In genomic region chr5:61280766-61281427, GRCh38 we compare ENCODE assay signal across 10 cellular contexts. TPM values are rescaled to one million over a fixed set of nuclear protein-coding genes. Genes with fewer than 3 reads are reported as not detected.
DNase-seq lines count a peak whose midpoint lies in the region; ATAC-seq and TF ChIP-seq lines count a peak whose summit lies in the region.
"Had no signal": no experiment of that assay in that cellular context is flagged by ENCODE, and none has a peak within 500 bp of the region (broad histone marks: within the 10 kb centered on the region; RNA-seq: fewer than 3 reads in every experiment).

No MANE protein-coding gene starts in this region.

- H3K4me3 Mint-ChIP-seq in activated naive CD8-positive, alpha-beta T cell treated with anti-CD3 and anti-CD28 coated beads, Interleukin-2, amount 10 ng/mL, durations not matched to agents 7 days and 5 days, result no peak overlapping the region
- H3K4me3 Mint-ChIP-seq: activated T-helper 1 cell treated with anti-CD3 and anti-CD28 coated beads, Interleukin-12 subunit alpha, Interleukin-12 subunit beta, Interleukin-2, Interleukin-4 antibody, amounts not matched to agents 30 ng/mL and 10 ng/mL and 1 ng/mL, durations not matched to agents 14 hours and 24 hours and 36 hours had no signal

- POLR2A ChIA-PET in activated naive CD8-positive, alpha-beta T cell treated with anti-CD3 and anti-CD28 coated beads, Interleukin-2, amount 10 ng/mL, durations not matched to agents 7 days and 5 days (lab: Charles Lee), result interaction anchor here (1.0 kb wide), 1 partner anchor 51 kb away, joined by 5 read pairs; the partner anchor contains the start of gene ZSWIM6

- H3K9me3 ChIP-seq in parathyroid adenoma (ENCODE audit: control insufficient read depth, low read length), result no peaks in the 10 kb centered on the region

- peak overlapping the region; percentile 26 for H3K27ac ChIP-seq in parathyroid adenoma

- no peak for TF ChIP-seq CTCF in parathyroid adenoma (IDR thresholded peaks at IDR 0.05)

- H3K27me3 Mint-ChIP-seq in activated naive CD8-positive, alpha-beta T cell treated with anti-CD3 and anti-CD28 coated beads, Interleukin-2, amount 10 ng/mL, durations not matched to agents 7 days and 5 days, result peaks cover 3% of the 10 kb centered on the region

- no peak for DNase-seq in activated CD4-positive, CD25-positive, alpha-beta regulatory T cell treated with anti-CD3 and anti-CD28 coated beads, Interleukin-2, amount 50 U/mL, for 72 hours
- DNase-seq in NCI-H2081 treated with DMSO at 0.1 percent for 48 hours (lab: John Stamatoyannopoulos, UW) (peak; percentile 42), ecto neural progenitor cell (ENCODE audit: low spot score) (no peak)
- no peak for DNase-seq in activated naive CD8-positive, alpha-beta T cell treated with anti-CD3 and anti-CD28 coated beads, Interleukin-2, amount 10 ng/mL, durations not matched to agents 7 days and 5 days

- peaks cover 4% of the 10 kb centered on the region for H3K36me3 Mint-ChIP-seq in activated naive CD8-positive, alpha-beta T cell treated with anti-CD3 and anti-CD28 coated beads, Interleukin-2, amount 10 ng/mL, durations not matched to agents 7 days and 5 days

- H3K9ac ChIP-seq in parathyroid adenoma, result no peak overlapping the region

- peak; percentile 21 to 23 for ATAC-seq in activated CD4-positive, CD25-positive, alpha-beta regulatory T cell treated with anti-CD3 and anti-CD28 coated beads, Interleukin-2, amount 50 U/mL, for 24 hours
- peak; percentile 61 for ATAC-seq in activated naive CD8-positive, alpha-beta T cell treated with anti-CD3 and anti-CD28 coated beads, Interleukin-2, amount 10 ng/mL, durations not matched to agents 7 days and 5 days (ENCODE audit: low read depth)
- no peak for ATAC-seq in GM21528 (IDR thresholded peaks at IDR 0.05; ENCODE audit: low FRiP score, unreplicated experiment)
- no peak for ATAC-seq in GM21390 (IDR thresholded peaks at IDR 0.05; ENCODE audit: unreplicated experiment)

- peaks cover 13% of the 10 kb centered on the region for H3K4me1 Mint-ChIP-seq in activated naive CD8-positive, alpha-beta T cell treated with anti-CD3 and anti-CD28 coated beads, Interleukin-2, amount 10 ng/mL, durations not matched to agents 7 days and 5 days

- H3K4me2 ChIP-seq in parathyroid adenoma (ENCODE audit: low read length), result peak overlapping the region; percentile 10
- H3K4me2 ChIP-seq: hepatocyte had no signal

- no peaks in the 10 kb centered on the region for H3K36me3 ChIP-seq in parathyroid adenoma (ENCODE audit: control insufficient read depth, insufficient read depth, low read length)

- H3K9me3 Mint-ChIP-seq in activated naive CD8-positive, alpha-beta T cell treated with anti-CD3 and anti-CD28 coated beads, Interleukin-2, amount 10 ng/mL, durations not matched to agents 7 days and 5 days, result no peaks in the 10 kb centered on the region
- H3K9me3 Mint-ChIP-seq: activated T-helper 1 cell treated with anti-CD3 and anti-CD28 coated beads, Interleukin-12 subunit alpha, Interleukin-12 subunit beta, Interleukin-2, Interleukin-4 antibody, amounts not matched to agents 30 ng/mL and 10 ng/mL and 1 ng/mL, durations not matched to agents 14 hours and 24 hours and 36 hours had no signal

- H3K4me1 ChIP-seq in parathyroid adenoma, result peaks cover 18% of the 10 kb centered on the region

- H3K27me3 ChIP-seq in parathyroid adenoma (ENCODE audit: control insufficient read depth, insufficient read depth, low read length), result no peaks in the 10 kb centered on the region
- H3K27me3 ChIP-seq: hepatocyte had no signal

- peak overlapping the region; percentile 9 for H3K4me3 ChIP-seq in parathyroid adenoma (ENCODE audit: low read depth, low read length)
- H3K4me3 ChIP-seq: hepatocyte had no signal

- no peaks in the 10 kb centered on the region for H3K79me2 ChIP-seq in parathyroid adenoma
- H3K79me2 ChIP-seq: hepatocyte had no signal

- H2AFZ ChIP-seq in parathyroid adenoma, result peak overlapping the region; percentile 26
- H2AFZ ChIP-seq: hepatocyte had no signal

- H3K27ac Mint-ChIP-seq in activated naive CD8-positive, alpha-beta T cell treated with anti-CD3 and anti-CD28 coated beads, Interleukin-2, amount 10 ng/mL, durations not matched to agents 7 days and 5 days, result no peak overlapping the region
- H3K27ac Mint-ChIP-seq: activated T-helper 1 cell treated with anti-CD3 and anti-CD28 coated beads, Interleukin-12 subunit alpha, Interleukin-12 subunit beta, Interleukin-2, Interleukin-4 antibody, amounts not matched to agents 30 ng/mL and 10 ng/mL and 1 ng/mL, durations not matched to agents 14 hours and 24 hours and 36 hours had no signal

RNA-seq across cellular contexts. Expression of gene ZSWIM6, which starts 51.2 kb away (rescaled TPM):
- total RNA-seq in activated naive CD8-positive, alpha-beta T cell treated with anti-CD3 and anti-CD28 coated beads, Interleukin-2, amount 10 ng/mL, durations not matched to agents 7 days and 5 days, result 1 to 10 TPM; 6.1 to 6.5 TPM

Comparison
In these comparisons a context has a peak if more than half of its experiments do, and no peak if none do; other contexts are left out.
1. ATAC-seq: peak in activated CD4-positive, CD25-positive, alpha-beta regulatory T cell treated with anti-CD3 and anti-CD28 coated beads, Interleukin-2, amount 50 U/mL, for 24 hours (2 of 2) and activated naive CD8-positive, alpha-beta T cell treated with anti-CD3 and anti-CD28 coated beads, Interleukin-2, amount 10 ng/mL, durations not matched to agents 7 days and 5 days (single experiment); none in GM21528 (single experiment) and GM21390 (single experiment).